Comparison of ENCODE assay signal across 8 cellular contexts in genomic region chr16:30010817-30011504, GRCh38. TPM values are rescaled to one million over a fixed set of nuclear protein-coding genes. Genes with fewer than 3 reads are reported as not detected.
DNase-seq lines count a peak whose midpoint lies in the region; ATAC-seq and TF ChIP-seq lines count a peak whose summit lies in the region.

DOC2A (minus strand) TSS chr16:30011027; CDS start chr16:30010222, 805 bp downstream.

- H3K4me3 ChIP-seq in heart left ventricle (peak within 1 kb of the TSS; percentile 23 to 52 (median 40)), RWPE2 (ENCODE audit: severe bottlenecking) (peak within 1 kb of the TSS; percentile 26), coronary artery (peak within 1 kb of the TSS; percentile 70), neural progenitor cell (peak within 1 kb of the TSS; percentile 61), tibial artery (peak within 1 kb of the TSS in 1 of 2 donors; percentile 29)

- peaks cover 2% of the 10 kb centered on the region for H3K9me3 Mint-ChIP-seq in neural progenitor cell

- peaks cover 9% of the 10 kb centered on the region for H3K27me3 Mint-ChIP-seq in neural progenitor cell (ENCODE audit: insufficient read depth, low read depth)

- peaks cover 2 to 24% (median 12%) of the 10 kb centered on the region in 12 donors for H3K4me1 ChIP-seq in heart left ventricle
- H3K4me1 ChIP-seq in RWPE2 (ENCODE audit: insufficient read depth, poor library complexity, severe bottlenecking), result no peaks in the 10 kb centered on the region
- peaks cover 16% of the 10 kb centered on the region for H3K4me1 ChIP-seq in neural progenitor cell
- peaks cover 0 to 25% (median 20%) of the 10 kb centered on the region in 4 donors for H3K4me1 ChIP-seq in tibial artery

- ATAC-seq in heart left ventricle (no peak), left cardiac atrium (no peak), RWPE2 (ENCODE audit: low read depth) (peak; percentile 45), GM21786 (IDR thresholded peaks at IDR 0.05; ENCODE audit: unreplicated experiment) (no peak)

- intact Hi-C loops in heart left ventricle (cut with DNase I) (no loop called here), left cardiac atrium (cut with DNase I) (loop anchor here in 1 of 2 donors (10.0 kb wide), 1 partner anchor 146 kb away; the partner anchor contains the start of gene CDIPT), tibial artery (cut with DNase I; ENCODE audit: low total_unique reads) (no loop called here)

- TF ChIP-seq CTCF in heart left ventricle (IDR thresholded peaks at IDR 0.05), result no peak
- TF ChIP-seq CTCF in RWPE2 (IDR thresholded peaks at IDR 0.05; ENCODE audit: poor library complexity, severe bottlenecking), result no peak
- no peak for TF ChIP-seq CTCF in coronary artery (IDR thresholded peaks at IDR 0.05)
- no peak for TF ChIP-seq CTCF in neural progenitor cell (IDR thresholded peaks at IDR 0.05)
- TF ChIP-seq CTCF in tibial artery (IDR thresholded peaks at IDR 0.05), result no peak

- H3K36me3 Mint-ChIP-seq in neural progenitor cell, result peaks cover 3% of the 10 kb centered on the region

- peaks cover 15% of the 10 kb centered on the region for H3F3A ChIP-seq in neural progenitor cell (ENCODE audit: low read depth)

- H3K27ac ChIP-seq in heart left ventricle, result no peak within 1 kb of the TSS
- no peak within 1 kb of the TSS for H3K27ac ChIP-seq in RWPE2 (ENCODE audit: poor library complexity, severe bottlenecking)
- no peak within 1 kb of the TSS for H3K27ac ChIP-seq in coronary artery
- H3K27ac ChIP-seq in neural progenitor cell, result no peak within 1 kb of the TSS
- no peak within 1 kb of the TSS for H3K27ac ChIP-seq in tibial artery

- DNase-seq in heart left ventricle (peak in 2 of 5 donors; percentile 18), left cardiac atrium (no peak), RWPE2 (ENCODE audit: low spot score) (peak; percentile 56), coronary artery (ENCODE audit: low spot score) (no peak), neural progenitor cell (ENCODE audit: low spot score) (peak; percentile 78), tibial artery (no peak), globus pallidus (ENCODE audit: low spot score) (no peak)

- peak within 1 kb of the TSS; percentile 88 for H3K4me3 Mint-ChIP-seq in neural progenitor cell

- no peaks in the 10 kb centered on the region for H4K20me1 ChIP-seq in neural progenitor cell (ENCODE audit: low read depth)

- H3K4me2 ChIP-seq in neural progenitor cell, result peak within 1 kb of the TSS; percentile 88

- TF ChIP-seq POLR2A in heart left ventricle (IDR thresholded peaks at IDR 0.05), result no peak

- peaks cover 15% of the 10 kb centered on the region for H3K4me1 Mint-ChIP-seq in neural progenitor cell

- no peak within 1 kb of the TSS for H3K9ac ChIP-seq in neural progenitor cell

- 0 to 1% (median 1%) methylated on average over 26 to 84 of the region's 84 CpGs; no CpG with 5 or more reads in 1 of the 4 donors for WGBS in heart left ventricle, 4 donors

- H3K27me3 ChIP-seq in heart left ventricle (peaks cover 20 to 44% (median 41%) of the 10 kb centered on the region in 9 donors), RWPE2 (ENCODE audit: insufficient read depth, poor library complexity, severe bottlenecking) (peaks cover 8% of the 10 kb centered on the region), neural progenitor cell (peaks cover 41% of the 10 kb centered on the region), tibial artery (peaks cover 4 to 66% of the 10 kb centered on the region in 2 donors)

- no peaks in the 10 kb centered on the region for H3K79me2 ChIP-seq in neural progenitor cell (ENCODE audit: low read depth)

- no peak within 1 kb of the TSS for H3K27ac Mint-ChIP-seq in neural progenitor cell

- H3K36me3 ChIP-seq in heart left ventricle (no peaks in the 10 kb centered on the region), RWPE2 (ENCODE audit: low read depth) (no peaks in the 10 kb centered on the region), neural progenitor cell (no peaks in the 10 kb centered on the region), tibial artery (peaks cover 0 to under 1% (median 0%) of the 10 kb centered on the region in 3 donors)

- no peaks in the 10 kb centered on the region for H3K9me3 ChIP-seq in heart left ventricle
- no peaks in the 10 kb centered on the region for H3K9me3 ChIP-seq in RWPE2 (ENCODE audit: severe bottlenecking)
- no peaks in the 10 kb centered on the region for H3K9me3 ChIP-seq in neural progenitor cell (ENCODE audit: low read depth)
- H3K9me3 ChIP-seq in tibial artery, result no peaks in the 10 kb centered on the region

- peak within 1 kb of the TSS; percentile 48 for H2AFZ ChIP-seq in neural progenitor cell (replicated peaks)

RNA-seq across cellular contexts. Expression of gene DOC2A, which starts in this region (rescaled TPM):
- total RNA-seq in heart left ventricle (1 to 10 TPM in 1 of 9 donors, under 1 TPM in 4, not detected in 4; 0.09 to 1.4 (median 0.91) TPM), left cardiac atrium (under 1 TPM; 0.63 to 0.77 TPM), neural progenitor cell (ENCODE audit: low replicate concordance) (3.1 and 8.1 TPM in 2 replicates)
- under 1 TPM; 0.22 to 0.88 TPM for polyA plus RNA-seq in heart left ventricle

Comparison
In these comparisons a context has a peak if more than half of its experiments do, and no peak if none do; other contexts are left out.
1. DNase-seq: peak in RWPE2 (single experiment) and neural progenitor cell (single experiment); none in left cardiac atrium (single experiment), coronary artery (single experiment), tibial artery (0 of 2) and globus pallidus (single experiment).